In the genomic region with DNA sequence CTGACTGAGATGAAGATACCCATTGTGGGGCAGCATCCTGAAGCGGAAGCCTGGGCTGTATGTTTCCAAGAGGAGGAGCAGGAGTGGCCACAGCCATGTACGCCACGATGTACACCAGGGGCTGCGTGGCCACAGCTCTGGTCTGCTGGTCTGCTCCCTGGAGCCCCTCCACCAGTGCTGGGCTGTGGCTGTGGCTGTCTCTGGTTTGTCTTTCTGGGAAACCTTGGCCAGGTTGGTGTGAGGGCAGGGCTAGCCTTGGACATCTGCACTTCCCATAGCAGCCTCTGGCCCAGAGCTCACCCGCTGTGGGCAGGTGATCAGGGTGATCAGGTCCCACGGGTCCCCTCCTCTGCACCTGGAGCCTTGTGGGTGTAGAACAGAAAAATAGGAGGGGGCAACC, we compare ENCODE assay signal across 1 cellular context.
TF ChIP-seq lines count a peak whose summit lies in the region.

No MANE protein-coding gene starts in this region.

TF ChIP-seq in HepG2, 621 proteins besides CTCF, POLR2A, EP300 and RAD21:
- TF ChIP-seq JUND (CRISPR knock-in tag; IDR thresholded peaks at IDR 0.05), result no peak
- TF ChIP-seq, protein P1, sequence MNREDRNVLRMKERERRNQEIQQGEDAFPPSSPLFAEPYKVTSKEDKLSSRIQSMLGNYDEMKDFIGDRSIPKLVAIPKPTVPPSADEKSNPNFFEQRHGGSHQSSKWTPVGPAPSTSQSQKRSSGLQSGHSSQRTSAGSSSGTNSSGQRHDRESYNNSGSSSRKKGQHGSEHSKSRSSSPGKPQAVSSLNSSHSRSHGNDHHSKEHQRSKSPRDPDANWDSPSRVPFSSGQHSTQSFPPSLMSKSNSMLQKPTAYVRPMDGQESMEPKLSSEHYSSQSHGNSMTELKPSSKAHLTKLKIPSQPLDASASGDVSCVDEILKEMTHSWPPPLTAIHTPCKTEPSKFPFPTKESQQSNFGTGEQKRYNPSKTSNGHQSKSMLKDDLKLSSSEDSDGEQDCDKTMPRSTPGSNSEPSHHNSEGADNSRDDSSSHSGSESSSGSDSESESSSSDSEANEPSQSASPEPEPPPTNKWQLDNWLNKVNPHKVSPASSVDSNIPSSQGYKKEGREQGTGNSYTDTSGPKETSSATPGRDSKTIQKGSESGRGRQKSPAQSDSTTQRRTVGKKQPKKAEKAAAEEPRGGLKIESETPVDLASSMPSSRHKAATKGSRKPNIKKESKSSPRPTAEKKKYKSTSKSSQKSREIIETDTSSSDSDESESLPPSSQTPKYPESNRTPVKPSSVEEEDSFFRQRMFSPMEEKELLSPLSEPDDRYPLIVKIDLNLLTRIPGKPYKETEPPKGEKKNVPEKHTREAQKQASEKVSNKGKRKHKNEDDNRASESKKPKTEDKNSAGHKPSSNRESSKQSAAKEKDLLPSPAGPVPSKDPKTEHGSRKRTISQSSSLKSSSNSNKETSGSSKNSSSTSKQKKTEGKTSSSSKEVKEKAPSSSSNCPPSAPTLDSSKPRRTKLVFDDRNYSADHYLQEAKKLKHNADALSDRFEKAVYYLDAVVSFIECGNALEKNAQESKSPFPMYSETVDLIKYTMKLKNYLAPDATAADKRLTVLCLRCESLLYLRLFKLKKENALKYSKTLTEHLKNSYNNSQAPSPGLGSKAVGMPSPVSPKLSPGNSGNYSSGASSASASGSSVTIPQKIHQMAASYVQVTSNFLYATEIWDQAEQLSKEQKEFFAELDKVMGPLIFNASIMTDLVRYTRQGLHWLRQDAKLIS (CRISPR knock-in tag; IDR thresholded peaks at IDR 0.05), result no peak
- TF ChIP-seq PRPF4 (IDR thresholded peaks at IDR 0.05; ENCODE audit: low read depth, low read length, poor library complexity, severe bottlenecking), result no peak
- TF ChIP-seq ZNF256 (CRISPR knock-in tag; conservative IDR thresholded peaks at IDR 0.05), result no peak
- TF ChIP-seq EED (CRISPR knock-in tag; IDR thresholded peaks at IDR 0.05), result no peak
- TF ChIP-seq TCF7 (IDR thresholded peaks at IDR 0.05; ENCODE audit: low read depth), result no peak
- no peak for TF ChIP-seq GPBP1L1 (CRISPR knock-in tag; IDR thresholded peaks at IDR 0.05)
- no peak for TF ChIP-seq ZBTB7B (CRISPR knock-in tag; IDR thresholded peaks at IDR 0.05)
- TF ChIP-seq, protein P2, sequence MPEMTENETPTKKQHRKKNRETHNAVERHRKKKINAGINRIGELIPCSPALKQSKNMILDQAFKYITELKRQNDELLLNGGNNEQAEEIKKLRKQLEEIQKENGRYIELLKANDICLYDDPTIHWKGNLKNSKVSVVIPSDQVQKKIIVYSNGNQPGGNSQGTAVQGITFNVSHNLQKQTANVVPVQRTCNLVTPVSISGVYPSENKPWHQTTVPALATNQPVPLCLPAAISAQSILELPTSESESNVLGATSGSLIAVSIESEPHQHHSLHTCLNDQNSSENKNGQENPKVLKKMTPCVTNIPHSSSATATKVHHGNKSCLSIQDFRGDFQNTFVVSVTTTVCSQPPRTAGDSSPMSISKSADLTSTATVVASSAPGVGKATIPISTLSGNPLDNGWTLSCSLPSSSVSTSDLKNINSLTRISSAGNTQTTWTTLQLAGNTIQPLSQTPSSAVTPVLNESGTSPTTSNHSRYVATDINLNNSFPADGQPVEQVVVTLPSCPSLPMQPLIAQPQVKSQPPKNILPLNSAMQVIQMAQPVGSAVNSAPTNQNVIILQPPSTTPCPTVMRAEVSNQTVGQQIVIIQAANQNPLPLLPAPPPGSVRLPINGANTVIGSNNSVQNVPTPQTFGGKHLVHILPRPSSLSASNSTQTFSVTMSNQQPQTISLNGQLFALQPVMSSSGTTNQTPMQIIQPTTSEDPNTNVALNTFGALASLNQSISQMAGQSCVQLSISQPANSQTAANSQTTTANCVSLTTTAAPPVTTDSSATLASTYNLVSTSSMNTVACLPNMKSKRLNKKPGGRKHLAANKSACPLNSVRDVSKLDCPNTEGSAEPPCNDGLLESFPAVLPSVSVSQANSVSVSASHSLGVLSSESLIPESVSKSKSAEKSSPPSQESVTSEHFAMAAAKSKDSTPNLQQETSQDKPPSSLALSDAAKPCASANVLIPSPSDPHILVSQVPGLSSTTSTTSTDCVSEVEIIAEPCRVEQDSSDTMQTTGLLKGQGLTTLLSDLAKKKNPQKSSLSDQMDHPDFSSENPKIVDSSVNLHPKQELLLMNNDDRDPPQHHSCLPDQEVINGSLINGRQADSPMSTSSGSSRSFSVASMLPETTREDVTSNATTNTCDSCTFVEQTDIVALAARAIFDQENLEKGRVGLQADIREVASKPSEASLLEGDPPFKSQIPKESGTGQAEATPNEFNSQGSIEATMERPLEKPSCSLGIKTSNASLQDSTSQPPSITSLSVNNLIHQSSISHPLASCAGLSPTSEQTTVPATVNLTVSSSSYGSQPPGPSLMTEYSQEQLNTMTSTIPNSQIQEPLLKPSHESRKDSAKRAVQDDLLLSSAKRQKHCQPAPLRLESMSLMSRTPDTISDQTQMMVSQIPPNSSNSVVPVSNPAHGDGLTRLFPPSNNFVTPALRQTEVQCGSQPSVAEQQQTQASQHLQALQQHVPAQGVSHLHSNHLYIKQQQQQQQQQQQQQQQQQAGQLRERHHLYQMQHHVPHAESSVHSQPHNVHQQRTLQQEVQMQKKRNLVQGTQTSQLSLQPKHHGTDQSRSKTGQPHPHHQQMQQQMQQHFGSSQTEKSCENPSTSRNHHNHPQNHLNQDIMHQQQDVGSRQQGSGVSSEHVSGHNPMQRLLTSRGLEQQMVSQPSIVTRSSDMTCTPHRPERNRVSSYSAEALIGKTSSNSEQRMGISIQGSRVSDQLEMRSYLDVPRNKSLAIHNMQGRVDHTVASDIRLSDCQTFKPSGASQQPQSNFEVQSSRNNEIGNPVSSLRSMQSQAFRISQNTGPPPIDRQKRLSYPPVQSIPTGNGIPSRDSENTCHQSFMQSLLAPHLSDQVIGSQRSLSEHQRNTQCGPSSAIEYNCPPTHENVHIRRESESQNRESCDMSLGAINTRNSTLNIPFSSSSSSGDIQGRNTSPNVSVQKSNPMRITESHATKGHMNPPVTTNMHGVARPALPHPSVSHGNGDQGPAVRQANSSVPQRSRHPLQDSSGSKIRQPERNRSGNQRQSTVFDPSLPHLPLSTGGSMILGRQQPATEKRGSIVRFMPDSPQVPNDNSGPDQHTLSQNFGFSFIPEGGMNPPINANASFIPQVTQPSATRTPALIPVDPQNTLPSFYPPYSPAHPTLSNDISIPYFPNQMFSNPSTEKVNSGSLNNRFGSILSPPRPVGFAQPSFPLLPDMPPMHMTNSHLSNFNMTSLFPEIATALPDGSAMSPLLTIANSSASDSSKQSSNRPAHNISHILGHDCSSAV (CRISPR knock-in tag; IDR thresholded peaks at IDR 0.05; ENCODE audit: borderline replicate concordance), result no peak
- TF ChIP-seq ZNF547 (CRISPR knock-in tag; IDR thresholded peaks at IDR 0.05), result no peak
- no peak for TF ChIP-seq NCOA1 (CRISPR knock-in tag; IDR thresholded peaks at IDR 0.05)
- TF ChIP-seq POGZ (CRISPR knock-in tag; IDR thresholded peaks at IDR 0.05), result no peak
- TF ChIP-seq SKI (IDR thresholded peaks at IDR 0.05; ENCODE audit: partially characterized antibody), result no peak
- no peak for TF ChIP-seq HDAC1 (CRISPR knock-in tag; IDR thresholded peaks at IDR 0.05)
- no peak for TF ChIP-seq ZSCAN9 (CRISPR knock-in tag; IDR thresholded peaks at IDR 0.05; ENCODE audit: borderline replicate concordance)
- TF ChIP-seq MBNL3 (CRISPR knock-in tag; conservative IDR thresholded peaks at IDR 0.05), result no peak
- TF ChIP-seq ZNF468 (CRISPR knock-in tag; IDR thresholded peaks at IDR 0.05), result no peak
- TF ChIP-seq ZNF777 (CRISPR knock-in tag; IDR thresholded peaks at IDR 0.05), result no peak
- no peak for TF ChIP-seq REL (CRISPR knock-in tag; conservative IDR thresholded peaks at IDR 0.05)
- TF ChIP-seq ZNF382 (CRISPR knock-in tag; IDR thresholded peaks at IDR 0.05; ENCODE audit: borderline replicate concordance), result no peak
